In the genomic region with DNA sequence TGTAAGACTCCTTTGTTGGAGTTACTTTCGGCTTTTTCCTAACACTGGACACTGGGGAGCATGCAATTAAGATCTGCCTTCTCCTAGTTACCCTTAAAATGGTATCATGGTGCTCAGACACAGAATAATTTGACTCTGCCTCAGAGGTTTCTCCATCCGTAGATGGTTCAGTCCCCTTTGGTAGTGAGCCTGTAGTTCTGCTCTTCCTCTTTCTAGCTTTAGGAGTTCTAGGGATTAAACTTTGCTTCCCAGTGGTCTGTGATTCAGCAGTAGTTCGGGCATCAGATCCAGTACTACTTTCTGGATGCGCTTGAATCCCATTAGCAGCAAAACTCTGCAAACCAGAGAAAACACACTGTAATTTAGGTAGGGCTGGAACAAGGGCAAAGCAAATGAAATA, we compare ENCODE assay signal across 11 cellular contexts. TPM values are rescaled to one million over a fixed set of nuclear protein-coding genes. Genes with fewer than 3 reads are reported as not detected.
DNase-seq lines count a peak whose midpoint lies in the region; ATAC-seq, FAIRE-seq and TF ChIP-seq lines count a peak whose summit lies in the region.
"Had no signal": no experiment of that assay in that cellular context is flagged by ENCODE, and none has a peak within 500 bp of the region (broad histone marks: within the 10 kb centered on the region; RNA-seq: fewer than 3 reads in every experiment).

No MANE protein-coding gene starts in this region.

- SMC1A ChIA-PET in GM12878 (lab: Charles Lee; ENCODE audit: uncharacterized antibody, unreplicated experiment): no interaction called here

- no peak for ATAC-seq in CD4-positive, alpha-beta T cell (ENCODE audit: poor library complexity)
- ATAC-seq in GM12878 (no peak), GM18520 (IDR thresholded peaks at IDR 0.05; ENCODE audit: unreplicated experiment) (no peak)
- no peak for ATAC-seq in natural killer cell treated with Interleukin-12 subunit alpha and Interleukin-12 subunit beta and Interleukin-15 and Interleukin-18, amount 100 ng/mL, for 72 hours
- ATAC-seq: mucosa of descending colon had no signal

- H3K79me2 ChIP-seq in GM12878 (ENCODE audit: control insufficient read depth, insufficient read depth, low read length): peaks cover 34% of the 10 kb centered on the region

- BruUV-seq in GM12878 (replicated peaks; lab: Mats Ljungman, UMichigan): no TSS peak

- no peaks in the 10 kb centered on the region for H3K9me3 Mint-ChIP-seq in CD4-positive, alpha-beta T cell
- no peaks in the 10 kb centered on the region for H3K9me3 Mint-ChIP-seq in natural killer cell treated with Interleukin-12 subunit alpha and Interleukin-12 subunit beta and Interleukin-15 and Interleukin-18, amount 100 ng/mL, for 72 hours

- in situ Hi-C loops in GM12878 (cut with MboI): no loop called here

- CTCF ChIA-PET in CD4-positive, alpha-beta T cell (lab: Charles Lee): interaction anchor here (1.2 to 3.5 kb wide), 3 partner anchors 25 to 33 kb away, joined by 3 to 16 read pairs (median 4); a partner anchor contains a TSS
- CTCF ChIA-PET in GM12878 (lab: Yijun Ruan, JAX): interaction anchor here (1.2 kb wide), 1 partner anchor 494 kb away, joined by 3 read pairs; no protein-coding TSS in a partner anchor

- peak overlapping the region; percentile 71 for H3K4me3 ChIP-seq in Jurkat, Clone E6-1 (ENCODE audit: low read length)
- peak overlapping the region; percentile 95; the same call in 1 of the 2 replicates for H3K4me3 ChIP-seq in GM12878
- H3K4me3 ChIP-seq: mucosa of descending colon had no signal

- H3K4me1 ChIP-seq in GM12878 (ENCODE audit: control insufficient read depth, insufficient read depth, low read length): peaks cover 9% of the 10 kb centered on the region; the same call in 1 of the 2 replicates

- WGBS in GM12878 (ENCODE audit: insufficient coverage, insufficient replicate concordance, low lambda C conversion rate, missing lambda C conversion rate): 74% methylated on average over 4 of the region's 4 CpGs

- H3K27ac ChIP-seq in CD4-positive, alpha-beta T cell (ENCODE audit: low read depth, low read length): peak overlapping the region; percentile 85
- no peak overlapping the region for H3K27ac ChIP-seq in GM12878 (ENCODE audit: control insufficient read depth, insufficient read depth)

- H3K27me3 Mint-ChIP-seq in CD4-positive, alpha-beta T cell: no peaks in the 10 kb centered on the region
- no peaks in the 10 kb centered on the region for H3K27me3 Mint-ChIP-seq in natural killer cell treated with Interleukin-12 subunit alpha and Interleukin-12 subunit beta and Interleukin-15 and Interleukin-18, amount 100 ng/mL, for 72 hours

- RAD21 ChIA-PET in GM12878 (lab: Charles Lee; ENCODE audit: unreplicated experiment): interaction anchor here (1.2 kb wide), 1 partner anchor 459 kb away, joined by 3 read pairs; no protein-coding TSS in a partner anchor

- H3K36me3 Mint-ChIP-seq in CD4-positive, alpha-beta T cell (ENCODE audit: low read depth): peaks cover 64% of the 10 kb centered on the region
- peaks cover 45% of the 10 kb centered on the region for H3K36me3 Mint-ChIP-seq in natural killer cell treated with Interleukin-12 subunit alpha and Interleukin-12 subunit beta and Interleukin-15 and Interleukin-18, amount 100 ng/mL, for 72 hours

- no peak for TF ChIP-seq CTCF in CD4-positive, alpha-beta T cell (IDR thresholded peaks at IDR 0.05)
- no peak for TF ChIP-seq CTCF in GM12878 (IDR thresholded peaks at IDR 0.05 in 2 of 3, conservative IDR thresholded peaks at IDR 0.05 in 1 of 3; ENCODE audit: control insufficient read depth in 2 of 3, extremely low read depth in 1 of 3, insufficient read depth in 1 of 3, low read depth in 3 of 3, low read length in 3 of 3)

- TF ChIP-seq EP300 in GM12878 (IDR thresholded peaks at IDR 0.05; ENCODE audit: borderline replicate concordance in 1 of 2, control insufficient read depth in 1 of 2, low read depth in 2 of 2, low read length in 2 of 2): no peak

- no peak for DNase-seq in CD4-positive, alpha-beta T cell
- no peak for DNase-seq in Jurkat, Clone E6-1 (ENCODE audit: low read depth, low spot score)
- DNase-seq in GM12878 (ENCODE audit: low read depth, low spot score) (no peak), RKO (ENCODE audit: low spot score) (no peak), glomerular visceral epithelial cell (ENCODE audit: extremely low spot score) (no peak)
- no peak for DNase-seq in natural killer cell treated with Interleukin-12 subunit alpha and Interleukin-12 subunit beta and Interleukin-15 and Interleukin-18, amount 100 ng/mL, for 72 hours (ENCODE audit: low spot score)
- no peak for DNase-seq in activated CD4-positive, CD25-positive, alpha-beta regulatory T cell treated with anti-CD3 and anti-CD28 coated beads, Interleukin-2, amount 50 U/mL, for 72 hours
- DNase-seq: HCEC 1CT, mucosa of descending colon, NCI-H345 had no signal

- TF ChIP-seq RAD21 in GM12878 (IDR thresholded peaks at IDR 0.05; ENCODE audit: insufficient read depth, low read depth, low read length): no peak

- peaks cover 47% of the 10 kb centered on the region for H3K4me1 Mint-ChIP-seq in CD4-positive, alpha-beta T cell (ENCODE audit: low read depth)
- H3K4me1 Mint-ChIP-seq in natural killer cell treated with Interleukin-12 subunit alpha and Interleukin-12 subunit beta and Interleukin-15 and Interleukin-18, amount 100 ng/mL, for 72 hours (ENCODE audit: low read depth in 2 of 2): peaks cover 38 to 42% of the 10 kb centered on the region in 2 donors

- H3K9ac ChIP-seq in GM12878 (ENCODE audit: control insufficient read depth, insufficient read depth, low read length): no peak overlapping the region

- peak overlapping the region; percentile 98 for H3K27ac Mint-ChIP-seq in CD4-positive, alpha-beta T cell
- peak overlapping the region; percentile 98 to 100 for H3K27ac Mint-ChIP-seq in natural killer cell treated with Interleukin-12 subunit alpha and Interleukin-12 subunit beta and Interleukin-15 and Interleukin-18, amount 100 ng/mL, for 72 hours

- no peaks in the 10 kb centered on the region for H4K20me1 ChIP-seq in GM12878 (ENCODE audit: control insufficient read depth, insufficient read depth)

- no peaks in the 10 kb centered on the region for H3K9me3 ChIP-seq in CD4-positive, alpha-beta T cell (ENCODE audit: control insufficient read depth, low read length)
- H3K9me3 ChIP-seq in GM12878 (replicated peaks; ENCODE audit: control insufficient read depth, insufficient read depth, low read length): no peaks in the 10 kb centered on the region
- H3K9me3 ChIP-seq: mucosa of descending colon had no signal

- POLR2A ChIA-PET in CD4-positive, alpha-beta T cell (lab: Charles Lee): interaction anchor here (0.8 to 2.5 kb wide), 3 partner anchors 29 to 32 kb away, joined by 3 to 22 read pairs (median 6); a partner anchor contains a TSS
- POLR2A ChIA-PET in GM12878 (lab: Charles Lee): no interaction called here

- peak overlapping the region; percentile 79 for H3K4me2 ChIP-seq in GM12878 (ENCODE audit: control insufficient read depth, insufficient read depth)

- H3K36me3 ChIP-seq in GM12878 (ENCODE audit: control insufficient read depth in 2 of 2, insufficient read depth in 2 of 2, low read length in 1 of 2): peaks cover 3 to 8% of the 10 kb centered on the region in 2 experiments

- no peak for FAIRE-seq in GM12878 (lab: Jason Lieb, UNC)

- no peaks in the 10 kb centered on the region for H3K27me3 ChIP-seq in CD4-positive, alpha-beta T cell (ENCODE audit: control insufficient read depth, insufficient read depth, low read length)
- no peaks in the 10 kb centered on the region for H3K27me3 ChIP-seq in GM12878 (replicated peaks in 1 of 2; ENCODE audit: control insufficient read depth in 2 of 2, insufficient read depth in 2 of 2, low read length in 1 of 2)

- TF ChIP-seq POLR2A in GM12878 (IDR thresholded peaks at IDR 0.05; ENCODE audit: low read depth, low read length): no peak

- intact Hi-C loops in CD4-positive, alpha-beta T cell (cut with DNase I, micrococcal nuclease): loop anchor here (5.0 to 10.0 kb wide), 4 partner anchors 35 to 1043 kb away; a partner anchor contains a TSS
- intact Hi-C loops in GM12878 (cut with micrococcal nuclease; ENCODE audit: unreplicated experiment): no loop called here

- no peak overlapping the region for H2AFZ ChIP-seq in GM12878 (ENCODE audit: control insufficient read depth, low read depth, low read length)

- H3K4me3 Mint-ChIP-seq in CD4-positive, alpha-beta T cell: peak overlapping the region; percentile 100
- H3K4me3 Mint-ChIP-seq in natural killer cell treated with Interleukin-12 subunit alpha and Interleukin-12 subunit beta and Interleukin-15 and Interleukin-18, amount 100 ng/mL, for 72 hours: peak overlapping the region; percentile 93

RNA-seq across cellular contexts. Expression of a gene that starts 1.5 kb away (rescaled TPM):
- total RNA-seq in CD4-positive, alpha-beta T cell: 100 to 1,000 TPM; 110 to 120 TPM
- 72.7 TPM for polyA plus RNA-seq in Jurkat, Clone E6-1 (2012; ENCODE audit: insufficient read depth, insufficient read length)
- 35.5 and 46.0 TPM in 2 replicates for total RNA-seq in GM12878 (2013; cell fraction: nucleolus; rRNA removed)
- total RNA-seq in GM12878 (2014; rRNA removed) (38.3 and 39.7 TPM in 2 replicates), GM12878 (2014; rRNA removed; fragmentation: Illumina TruSeq; extraction: Trizol) (63.3 and 70.8 TPM in 2 replicates), GM12878 (2021) (61.9 and 65.6 TPM in 2 replicates)
- 33.3 TPM for polyA plus RNA-seq in GM12878 (2011; ENCODE audit: low read depth)
- polyA plus RNA-seq in GM12878 (2011; rRNA removed) (34.3 and 49.7 TPM in 2 replicates), GM12878 (2014; fragmentation: Illumina TruSeq; extraction: Trizol) (84.7 and 92.9 TPM in 2 replicates), GM12878 (2014; fragmentation: Nextera tagmentation; extraction: Ambion mirVana) (10 to 100 TPM; 79.0 to 82.8 TPM), GM12878 (2014; rRNA removed) (33.2 and 37.5 TPM in 2 replicates), GM12878 (2016; fragmentation: Nextera tagmentation; extraction: Ambion mirVana) (10 to 100 TPM; 96.2 to 99.2 TPM)
- polyA plus RNA-seq in GM12878 (2011; cell fraction: cytosol; rRNA removed): 3.2 and 4.0 TPM in 2 replicates
- polyA plus RNA-seq in GM12878 (2011; cell fraction: nucleus; rRNA removed): 169 and 176 TPM in 2 replicates
- polyA plus RNA-seq in GM12878 (2012): 39.5 and 45.3 TPM in 2 replicates
- polyA minus RNA-seq in GM12878 (2011; rRNA and poly(A)+ RNA removed): 22.3 and 41.3 TPM in 2 replicates
- 6.3 and 6.9 TPM in 2 replicates for polyA minus RNA-seq in GM12878 (2011; cell fraction: cytosol; rRNA and poly(A)+ RNA removed)
- 25.3 and 39.9 TPM in 2 replicates for polyA minus RNA-seq in GM12878 (2011; cell fraction: nucleus; rRNA and poly(A)+ RNA removed)
- total RNA-seq in natural killer cell treated with Interleukin-12 subunit alpha and Interleukin-12 subunit beta and Interleukin-15 and Interleukin-18, amount 100 ng/mL, for 72 hours: 100 to 1,000 TPM in 1 of 2 donors, 10 to 100 TPM in 1; 78.4 to 101 TPM

RNA-seq across cellular contexts. Expression of a gene that starts 31.7 kb away (rescaled TPM):
- 1 to 10 TPM; 6.1 to 6.8 TPM for total RNA-seq in CD4-positive, alpha-beta T cell
- 23.2 TPM for polyA plus RNA-seq in Jurkat, Clone E6-1 (2012; ENCODE audit: insufficient read depth, insufficient read length)
- 4.3 and 5.4 TPM in 2 replicates for total RNA-seq in GM12878 (2013; cell fraction: nucleolus; rRNA removed)
- total RNA-seq in GM12878 (2014; rRNA removed) (6.2 and 6.4 TPM in 2 replicates), GM12878 (2014; rRNA removed; fragmentation: Illumina TruSeq; extraction: Trizol) (7.3 and 7.5 TPM in 2 replicates), GM12878 (2021) (11.1 and 11.6 TPM in 2 replicates)
- 1.1 TPM for polyA plus RNA-seq in GM12878 (2011; ENCODE audit: low read depth)
- polyA plus RNA-seq in GM12878 (2011; rRNA removed) (15.3 and 19.7 TPM in 2 replicates), GM12878 (2014; fragmentation: Illumina TruSeq; extraction: Trizol) (9.5 and 10.1 TPM in 2 replicates), GM12878 (2014; fragmentation: Nextera tagmentation; extraction: Ambion mirVana) (1 to 10 TPM; 3.6 to 5.0 TPM), GM12878 (2014; rRNA removed) (5.9 and 6.2 TPM in 2 replicates), GM12878 (2016; fragmentation: Nextera tagmentation; extraction: Ambion mirVana) (10 to 100 TPM in 1 of 2 experiments, 1 to 10 TPM in 1; 2.6 to 17.3 TPM)
- polyA plus RNA-seq in GM12878 (2011; cell fraction: cytosol; rRNA removed): 4.7 and 6.2 TPM in 2 replicates
- 4.8 and 5.0 TPM in 2 replicates for polyA plus RNA-seq in GM12878 (2011; cell fraction: nucleus; rRNA removed)
- polyA plus RNA-seq in GM12878 (2012): 1.8 and 5.2 TPM in 2 replicates
- 7.4 and 13.0 TPM in 2 replicates for polyA minus RNA-seq in GM12878 (2011; rRNA and poly(A)+ RNA removed)
- polyA minus RNA-seq in GM12878 (2011; cell fraction: cytosol; rRNA and poly(A)+ RNA removed): 5.0 and 5.9 TPM in 2 replicates
- 10.4 and 25.8 TPM in 2 replicates for polyA minus RNA-seq in GM12878 (2011; cell fraction: nucleus; rRNA and poly(A)+ RNA removed)
- 10 to 100 TPM; 27.8 to 31.4 TPM for total RNA-seq in natural killer cell treated with Interleukin-12 subunit alpha and Interleukin-12 subunit beta and Interleukin-15 and Interleukin-18, amount 100 ng/mL, for 72 hours
